ENCODE assay signal across 1 cellular context in genomic region chr1:240280560-240281322, GRCh38.
TF ChIP-seq lines count a peak whose summit lies in the region.

No MANE protein-coding gene starts in this region.

TF ChIP-seq in IMR-90, 13 proteins besides CTCF, POLR2A, EP300 and RAD21:
- TF ChIP-seq MAZ (IDR thresholded peaks at IDR 0.05; ENCODE audit: borderline replicate concordance, low read depth, low read length), result no peak
- TF ChIP-seq FOS (IDR thresholded peaks at IDR 0.05; ENCODE audit: low read depth, low read length), result no peak
- TF ChIP-seq RFX5 (IDR thresholded peaks at IDR 0.05; ENCODE audit: low read depth, low read length), result no peak
- TF ChIP-seq RCOR1 (IDR thresholded peaks at IDR 0.05; ENCODE audit: insufficient replicate concordance, low read length), result no peak
- TF ChIP-seq CHD1 (IDR thresholded peaks at IDR 0.05; ENCODE audit: low read depth, low read length), result no peak
- no peak for TF ChIP-seq SMC3 (IDR thresholded peaks at IDR 0.05; ENCODE audit: low read depth, low read length)
- TF ChIP-seq MXI1 (IDR thresholded peaks at IDR 0.05; ENCODE audit: borderline replicate concordance, low read depth, low read length), result no peak
- TF ChIP-seq NFE2L2 (IDR thresholded peaks at IDR 0.05; ENCODE audit: low read depth, low read length), result no peak
- TF ChIP-seq USF2 (IDR thresholded peaks at IDR 0.05; ENCODE audit: low read depth, low read length), result no peak
- TF ChIP-seq ELK1 (IDR thresholded peaks at IDR 0.05; ENCODE audit: borderline replicate concordance, low read depth, low read length), result no peak
- TF ChIP-seq MAFK (IDR thresholded peaks at IDR 0.05; ENCODE audit: low read depth, low read length), result no peak
- no peak for TF ChIP-seq CEBPB (IDR thresholded peaks at IDR 0.05; ENCODE audit: low read depth, low read length)
- no peak for TF ChIP-seq BHLHE40 (IDR thresholded peaks at IDR 0.05; ENCODE audit: low read depth, low read length)
